1 cellular context compared by ENCODE assay signal in the genomic region with DNA sequence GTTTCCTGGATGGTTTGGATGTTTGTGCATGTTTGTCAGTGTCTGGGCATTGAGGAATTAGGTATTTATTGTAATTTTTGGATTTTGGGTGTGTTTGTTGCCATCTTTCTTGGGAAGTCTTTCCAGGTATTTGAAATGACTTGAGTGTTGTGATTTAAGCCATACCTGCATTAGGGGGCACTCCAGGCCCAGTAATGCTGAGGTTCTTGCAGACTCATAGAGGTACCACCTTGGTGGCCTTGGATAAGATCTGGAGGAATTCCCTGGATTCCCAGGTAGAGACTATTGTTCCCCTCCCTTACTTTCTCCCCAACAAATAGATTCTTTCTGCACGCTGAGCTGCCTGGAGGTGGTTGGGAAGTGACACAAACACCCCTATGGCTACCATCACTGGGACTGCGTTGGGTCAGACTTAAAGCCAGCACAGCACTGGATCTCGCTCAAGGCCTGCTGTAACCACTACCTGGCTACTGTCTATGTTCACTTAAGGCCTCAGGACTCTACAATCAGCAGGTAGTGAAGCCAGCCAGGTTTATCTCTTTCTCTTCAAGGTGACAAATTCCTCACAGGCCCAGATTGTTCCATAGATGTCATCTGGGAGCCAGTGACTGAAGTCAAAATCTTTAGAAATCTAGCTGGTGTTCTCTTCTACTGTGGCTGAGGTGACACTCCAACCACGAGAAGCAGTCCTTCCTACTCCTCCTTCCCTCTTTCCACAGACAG.
TF ChIP-seq lines count a peak whose summit lies in the region.

No MANE protein-coding gene starts in this region.

TF ChIP-seq in HCT116, 20 proteins besides CTCF, POLR2A, EP300 and RAD21 (continued from another document):
- TF ChIP-seq SIN3A (IDR thresholded peaks at IDR 0.05; ENCODE audit: low read depth) (no peak), TCF7L2 (IDR thresholded peaks at IDR 0.05; ENCODE audit: borderline replicate concordance, extremely low read depth, insufficient read depth, insufficient read length) (no peak)
